ENCODE assay signal across 8 cellular contexts in the genomic region with DNA sequence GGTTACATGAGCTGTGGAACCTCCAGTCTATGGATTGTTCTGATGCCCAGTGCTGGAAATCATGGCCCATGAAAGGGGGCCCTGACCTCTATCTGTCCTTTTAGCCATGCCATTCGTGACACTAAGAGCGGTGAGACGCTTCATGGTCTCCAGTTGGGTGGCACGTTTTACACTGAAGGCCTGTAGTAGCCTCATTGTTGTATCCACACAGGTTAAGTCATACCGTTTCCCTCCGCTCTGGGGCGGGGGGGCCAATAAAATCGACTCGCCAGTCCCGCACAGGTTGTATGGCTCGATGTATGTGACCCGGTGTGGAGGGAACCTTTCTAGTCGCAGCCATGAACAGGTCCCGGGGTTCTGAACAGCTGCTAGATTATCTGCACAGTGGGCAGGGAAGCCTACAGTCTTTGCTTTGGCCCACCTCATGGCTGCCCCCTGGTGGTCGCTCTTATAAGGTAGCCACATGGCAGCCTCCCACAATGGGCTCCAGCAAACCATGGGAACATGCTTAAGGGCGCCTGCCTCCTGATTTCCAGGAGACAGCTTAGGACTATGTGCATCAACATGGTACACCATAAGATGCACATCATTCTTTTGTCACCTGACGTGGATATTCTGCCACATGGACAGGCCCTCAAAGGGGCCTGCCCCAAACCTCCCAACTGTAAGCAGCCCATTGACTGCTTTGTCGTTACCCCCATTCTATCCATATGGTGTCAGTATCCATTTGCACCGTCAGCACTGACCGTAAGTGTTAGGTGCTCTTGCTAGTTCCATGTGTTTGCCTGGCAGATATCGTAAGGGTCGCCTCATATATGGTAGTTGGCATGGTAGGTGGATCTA. TPM values are rescaled to one million over a fixed set of nuclear protein-coding genes. Genes with fewer than 3 reads are reported as not detected.
DNase-seq lines count a peak whose midpoint lies in the region; ATAC-seq, FAIRE-seq and TF ChIP-seq lines count a peak whose summit lies in the region.

No MANE protein-coding gene starts in this region.

- peak overlapping the region; percentile 1; the same call in 1 of the 2 replicates for H3K18ac ChIP-seq in H1 (ENCODE audit: extremely low read depth, low read length)

- H3K23me2 ChIP-seq in H1 (ENCODE audit: low read depth, low read length) = no peaks in the 10 kb centered on the region

- FAIRE-seq in H1 (lab: Jason Lieb, UNC) = peak; percentile 78

- TF ChIP-seq RAD21 in H1 (IDR thresholded peaks at IDR 0.05 in 1 of 2, conservative IDR thresholded peaks at IDR 0.05 in 1 of 2; ENCODE audit: low read depth in 2 of 2, low read length in 2 of 2) = peak; percentile 75 to 83

- peak overlapping the region; percentile 5; the same call in 1 of the 2 replicates for H2BK15ac ChIP-seq in H1 (ENCODE audit: low read length)

- no peak overlapping the region for H3K27ac ChIP-seq in H1 (ENCODE audit: low read depth, low read length)

- no peak overlapping the region for H3K9ac ChIP-seq in H1 (replicated peaks in 1 of 4; ENCODE audit: extremely low read depth in 1 of 4, low read depth in 3 of 4, low read length in 3 of 4)

- H4K5ac ChIP-seq in H1 (ENCODE audit: insufficient read length, low read depth, low read length) = no peak overlapping the region

- H3K27me3 ChIP-seq in H1 (replicated peaks in 1 of 4; ENCODE audit: control insufficient read depth in 3 of 4, extremely low read depth in 1 of 4, insufficient read depth in 3 of 4, low read length in 3 of 4) = peaks cover 0 to 1% (median 0%) of the 10 kb centered on the region in 4 experiments; a peak in 2 of 7 replicates

- no peak for TF ChIP-seq EP300 in H1 (IDR thresholded peaks at IDR 0.05; ENCODE audit: borderline replicate concordance in 1 of 2, low read depth in 2 of 2, low read length in 2 of 2)

- H2AFZ ChIP-seq in H1 (ENCODE audit: low read length) = peak overlapping the region; percentile 85

- TF ChIP-seq CTCF in H1 (IDR thresholded peaks at IDR 0.05; ENCODE audit: control extremely low read depth in 1 of 3, insufficient read depth in 1 of 3, low read depth in 1 of 3, low read length in 3 of 3) = peak; percentile 82 to 93 (median 86)

- H4K8ac ChIP-seq in H1 (ENCODE audit: extremely low read depth, insufficient read depth, low read length) = no peak overlapping the region

- H3K14ac ChIP-seq in H1 (ENCODE audit: insufficient read length) = no peak overlapping the region

- POLR2A ChIA-PET in H1 (lab: Charles Lee; ENCODE audit: partially characterized antibody) = no interaction called here

- no peaks in the 10 kb centered on the region for H3K4me1 ChIP-seq in H1 (replicated peaks in 1 of 4; ENCODE audit: control insufficient read depth in 3 of 4, insufficient read depth in 4 of 4, low read length in 3 of 4)

- no peaks in the 10 kb centered on the region for H3K9me3 ChIP-seq in H1 (ENCODE audit: insufficient read depth in 2 of 2, low read depth in 1 of 2, low read length in 1 of 2)

- H2BK12ac ChIP-seq in H1 (ENCODE audit: low read depth, low read length) = no peak overlapping the region; the same call in 1 of the 2 replicates

- no peak overlapping the region for H3K23ac ChIP-seq in H1 (ENCODE audit: insufficient read length)

- TF ChIP-seq POLR2A in H1 (IDR thresholded peaks at IDR 0.05; ENCODE audit: control extremely low read depth in 1 of 2, low read depth in 2 of 2, low read length in 2 of 2) = no peak

- no peaks in the 10 kb centered on the region for H4K20me1 ChIP-seq in H1 (replicated peaks in 1 of 2; ENCODE audit: control insufficient read depth in 1 of 2, insufficient read depth in 2 of 2, low read length in 2 of 2)

- H3K4me3 ChIP-seq in H1 (ENCODE audit: extremely low read depth in 1 of 4, insufficient read depth in 2 of 4, low read depth in 3 of 4, low read length in 4 of 4) = no peak overlapping the region

- H3K36me3 ChIP-seq in H1 (ENCODE audit: control insufficient read depth in 2 of 4, insufficient read depth in 4 of 4, low read length in 3 of 4) = no peaks in the 10 kb centered on the region

- no peaks in the 10 kb centered on the region for H3K79me2 ChIP-seq in H1 (ENCODE audit: control insufficient read depth in 1 of 2, insufficient read depth in 2 of 2, low read length in 2 of 2)

- no peak overlapping the region for H2AK5ac ChIP-seq in H1 (ENCODE audit: low read depth, low read length)

- no peak overlapping the region for H3K4me2 ChIP-seq in H1 (ENCODE audit: insufficient read depth in 1 of 2, low read depth in 2 of 2, low read length in 2 of 2)

- CTCF ChIA-PET in H1 (lab: Charles Lee; ENCODE audit: partially characterized antibody) = interaction anchor here (0.7 to 8.1 kb wide), 27 partner anchors 8 to 306 kb away, joined by 3 to 86 read pairs (median 4); partner anchors contain the start of genes APOL2 and APOL3

- 66% methylated on average over 22 of the region's 22 CpGs; no CpG with 5 or more reads in 1 of the 2 experiments for whole genome bisulfite sequencing in H1 (ENCODE audit: extremely low coverage in 1 of 2, insufficient coverage in 1 of 2, insufficient read length in 1 of 2, insufficient replicate concordance in 2 of 2, low coverage in 1 of 2, low lambda C conversion rate in 2 of 2, missing lambda C conversion rate in 1 of 2), 2 experiments

- no peak for ATAC-seq in GM21360 (IDR thresholded peaks at IDR 0.05; ENCODE audit: unreplicated experiment)

- no peak overlapping the region for H2BK20ac ChIP-seq in H1 (ENCODE audit: low read length)

- DNase-seq in NK-92 treated with Interleukin-12 subunit alpha and Interleukin-12 subunit beta, amount 100 ng/mL, for 24 hours (lab: John Stamatoyannopoulos, UW) = peak; percentile 47
- DNase-seq in NK-92 (lab: John Stamatoyannopoulos, UW; ENCODE audit: unreplicated experiment) (no peak), NCI-H748 treated with DMSO at 0.1 percent for 48 hours (lab: John Stamatoyannopoulos, UW) (peak; percentile 1), H1 (ENCODE audit: low read depth in 1 of 2, low spot score in 2 of 2) (peak; percentile 50 to 94), mesenteric fat pad (ENCODE audit: low spot score) (peak; percentile 93)
- DNase-seq in activated CD8-positive, alpha-beta memory T cell treated with anti-CD3 and anti-CD28 coated beads for 24 hours = peak; percentile 96
- DNase-seq in stimulated activated CD8-positive, alpha-beta memory T cell treated with anti-CD3 and anti-CD28 coated beads, Interleukin-2, amount 100 ng/mL, for 1 hour (ENCODE audit: low read depth in 2 of 2) = peak; percentile 77 to 81

- H2BK5ac ChIP-seq in H1 (ENCODE audit: low read depth, low read length) = no peak overlapping the region

- peak overlapping the region; percentile 90 for H4K91ac ChIP-seq in H1 (replicated peaks; ENCODE audit: insufficient read length, low read length)

- H3K79me1 ChIP-seq in H1 (ENCODE audit: low read depth, low read length) = no peaks in the 10 kb centered on the region

- H3K4ac ChIP-seq in H1 (replicated peaks; ENCODE audit: insufficient read length, low read depth, low read length) = no peak overlapping the region

- no peak overlapping the region for H3K56ac ChIP-seq in H1 (replicated peaks; ENCODE audit: insufficient read length, low read depth, low read length)

- no peak overlapping the region for H2BK120ac ChIP-seq in H1 (replicated peaks; ENCODE audit: low read depth, low read length)

TF ChIP-seq in H1, 55 proteins besides CTCF, POLR2A, EP300 and RAD21 (continues in another document):
- peak; percentile 67; the same call in 1 of the 2 replicates for TF ChIP-seq YY1 (IDR thresholded peaks at IDR 0.05; ENCODE audit: low read depth, low read length)
- TF ChIP-seq ASH2L (IDR thresholded peaks at IDR 0.05; ENCODE audit: low read length) = no peak

RNA-seq across cellular contexts. Expression of gene APOL3, which starts 19.7 kb away (rescaled TPM):
- not detected in 2 replicates for total RNA-seq in H1 (2021; fragmentation: NEBNext Ultra II Directional; extraction: Animal tissue kit (Norgen Biotek cat#: 25700))
- polyA plus RNA-seq in H1 (2011; rRNA removed) = 0.11 and 0.12 TPM in 2 replicates
- 0.04 TPM for polyA plus RNA-seq in H1 (2011; cell fraction: cytosol; rRNA removed)
- polyA plus RNA-seq in H1 (2011; cell fraction: nucleus; rRNA removed) = 0.19 TPM
- polyA plus RNA-seq in H1 (2012, experiment 1 of 2) = 0.11 to 0.28 TPM (median 0.25 TPM) in 3 of 4 replicates, not detected in the other
- not detected for polyA plus RNA-seq in H1 (2012, experiment 2 of 2)
- polyA plus RNA-seq in H1 (2013, experiment 1 of 2) = 0.10 TPM
- 0.09 TPM for polyA plus RNA-seq in H1 (2013, experiment 2 of 2)
- 0.15 TPM in 1 of 2 replicates, not detected in the other for polyA minus RNA-seq in H1 (2011; rRNA and poly(A)+ RNA removed)
- not detected for polyA minus RNA-seq in H1 (2011; cell fraction: cytosol; rRNA and poly(A)+ RNA removed)
- not detected for polyA minus RNA-seq in H1 (2011; cell fraction: nucleus; rRNA and poly(A)+ RNA removed)
- 66.8 TPM for total RNA-seq in mesenteric fat pad

RNA-seq across cellular contexts. Expression of gene APOL4, which starts 21.4 kb away (rescaled TPM):
- total RNA-seq in H1 (2021; fragmentation: NEBNext Ultra II Directional; extraction: Animal tissue kit (Norgen Biotek cat#: 25700)) = not detected in 2 replicates
- polyA plus RNA-seq in H1 (2011; rRNA removed) = 0.02 TPM in 1 of 2 replicates, not detected in the other
- not detected for polyA plus RNA-seq in H1 (2011; cell fraction: cytosol; rRNA removed)
- not detected for polyA plus RNA-seq in H1 (2011; cell fraction: nucleus; rRNA removed)
- polyA plus RNA-seq in H1 (2012, experiment 1 of 2) = not detected in 4 replicates
- 0.08 TPM for polyA plus RNA-seq in H1 (2012, experiment 2 of 2)
- not detected for polyA plus RNA-seq in H1 (2013, experiment 1 of 2)
- 0.02 TPM for polyA plus RNA-seq in H1 (2013, experiment 2 of 2)
- 0.66 TPM in 1 of 2 replicates, not detected in the other for polyA minus RNA-seq in H1 (2011; rRNA and poly(A)+ RNA removed)
- polyA minus RNA-seq in H1 (2011; cell fraction: cytosol; rRNA and poly(A)+ RNA removed) = not detected
- not detected for polyA minus RNA-seq in H1 (2011; cell fraction: nucleus; rRNA and poly(A)+ RNA removed)
- total RNA-seq in mesenteric fat pad = 51.4 TPM

RNA-seq across cellular contexts. Expression of gene APOL2, which starts 59.1 kb away (rescaled TPM):
- total RNA-seq in H1 (2021; fragmentation: NEBNext Ultra II Directional; extraction: Animal tissue kit (Norgen Biotek cat#: 25700)) = 11.0 and 12.0 TPM in 2 replicates
- polyA plus RNA-seq in H1 (2011; rRNA removed) = 7.8 and 8.1 TPM in 2 replicates
- 10.3 TPM for polyA plus RNA-seq in H1 (2011; cell fraction: cytosol; rRNA removed)
- polyA plus RNA-seq in H1 (2011; cell fraction: nucleus; rRNA removed) = 14.1 TPM
- 13.9 to 18.7 TPM (median 16.3 TPM) in 4 replicates for polyA plus RNA-seq in H1 (2012, experiment 1 of 2)
- 3.6 TPM for polyA plus RNA-seq in H1 (2012, experiment 2 of 2)
- polyA plus RNA-seq in H1 (2013, experiment 1 of 2) = 5.3 TPM
- polyA plus RNA-seq in H1 (2013, experiment 2 of 2) = 4.5 TPM
- polyA minus RNA-seq in H1 (2011; rRNA and poly(A)+ RNA removed) = 16.0 and 25.7 TPM in 2 replicates
- 7.4 TPM for polyA minus RNA-seq in H1 (2011; cell fraction: cytosol; rRNA and poly(A)+ RNA removed)
- polyA minus RNA-seq in H1 (2011; cell fraction: nucleus; rRNA and poly(A)+ RNA removed) = 8.8 TPM
- total RNA-seq in mesenteric fat pad = 168 TPM

Comparison
In these comparisons a context has a peak if more than half of its experiments do, and no peak if none do; other contexts are left out.
1. RNA of gene APOL3, which starts 19.7 kb away (total RNA-seq): 66.8 TPM in mesenteric fat pad (single experiment); not detected in H1; every median in the first group is over 10 times any median in the second.
2. RNA of gene APOL4, which starts 21.4 kb away (total RNA-seq): 51.4 TPM in mesenteric fat pad (single experiment); not detected in H1; every median in the first group is over 10 times any median in the second.
3. RNA of gene APOL2, which starts 59.1 kb away (total RNA-seq): 168 TPM in mesenteric fat pad (single experiment); 11.0 to 12.0 TPM in H1; every median in the first group is over 10 times any median in the second.